8 cellular contexts compared by ENCODE assay signal in the genomic region with DNA sequence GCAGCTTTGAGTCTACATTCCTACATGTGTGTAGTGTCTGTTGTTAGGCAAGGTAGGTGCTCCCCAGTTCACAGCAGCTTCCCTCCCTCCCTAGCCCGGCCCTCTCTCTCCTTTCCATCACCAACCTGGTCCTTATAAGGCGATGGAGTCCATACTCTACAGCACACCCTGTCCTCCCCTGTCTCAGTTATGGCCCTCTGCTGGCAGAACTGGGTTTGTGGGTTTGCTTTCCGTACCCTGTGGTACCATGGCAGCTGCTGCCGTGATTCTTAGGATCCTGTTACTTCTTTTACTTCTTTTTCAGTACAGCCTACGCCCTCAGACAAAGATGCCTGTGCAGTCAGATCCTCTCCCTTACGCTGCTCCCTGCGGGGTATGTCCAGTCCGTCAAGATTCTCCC. TPM values are rescaled to one million over a fixed set of nuclear protein-coding genes. Genes with fewer than 3 reads are reported as not detected.
DNase-seq lines count a peak whose midpoint lies in the region; ATAC-seq and TF ChIP-seq lines count a peak whose summit lies in the region.

No MANE protein-coding gene starts in this region.

- no peak for TF ChIP-seq POLR2A in transverse colon (IDR thresholded peaks at IDR 0.05)

- no peaks in the 10 kb centered on the region for H3K9me3 Mint-ChIP-seq in effector memory CD8-positive, alpha-beta T cell

- TF ChIP-seq EP300 in transverse colon (IDR thresholded peaks at IDR 0.05; ENCODE audit: low read depth) = no peak

- no peak overlapping the region for H3K27ac Mint-ChIP-seq in effector memory CD8-positive, alpha-beta T cell

- no peaks in the 10 kb centered on the region for H3K36me3 ChIP-seq in transverse colon

- ATAC-seq in effector memory CD8-positive, alpha-beta T cell (replicated peaks) = peak; percentile 54

- no peaks in the 10 kb centered on the region for H3K9me3 ChIP-seq in transverse colon

- no peaks in the 10 kb centered on the region for H3K27me3 ChIP-seq in transverse colon

- WGBS in transverse colon (ENCODE audit: low coverage in 1 of 2), 2 donors = 59 to 100% methylated on average over 1 to 8 of the region's 8 CpGs

- H3K4me1 ChIP-seq in transverse colon = no peaks in the 10 kb centered on the region

- H3K27ac ChIP-seq in transverse colon = no peak overlapping the region

- DNase-seq in EH (ENCODE audit: low read depth) (peak; percentile 28), HCEC 1CT (peak; percentile 38), SK-N-DZ (ENCODE audit: low spot score) (peak; percentile 6), transverse colon (no peak), AG20443 (ENCODE audit: low spot score) (no peak), putamen (ENCODE audit: low spot score) (no peak)
- DNase-seq in effector memory CD8-positive, alpha-beta T cell = no peak
- DNase-seq in stimulated activated CD4-positive, alpha-beta T cell treated with anti-CD3 and anti-CD28 coated beads, Interleukin-15, amount 100 ng/mL, for 24 hours = peak; percentile 39

- TF ChIP-seq CTCF in transverse colon (IDR thresholded peaks at IDR 0.05) = no peak

- no peaks in the 10 kb centered on the region for H3K36me3 Mint-ChIP-seq in effector memory CD8-positive, alpha-beta T cell (ENCODE audit: insufficient read depth)

- peaks cover 6 to 13% of the 10 kb centered on the region in 2 donors for H3K4me1 Mint-ChIP-seq in effector memory CD8-positive, alpha-beta T cell (ENCODE audit: low read depth in 2 of 2)

- no peak overlapping the region for H3K4me3 ChIP-seq in transverse colon

- H3K27me3 Mint-ChIP-seq in effector memory CD8-positive, alpha-beta T cell = peaks cover 20 to 32% of the 10 kb centered on the region in 2 donors

- in situ Hi-C loops in transverse colon (cut with MboI; ENCODE audit: low pct_ligation_motif_present in 1 of 4, low pct_unique_long_range_greater_than_20kb in 1 of 4, low sequenced_read_pairs in 3 of 4) = no loop called here

- intact Hi-C loops in transverse colon (cut with DNase I; ENCODE audit: low total_unique reads) = no loop called here

- H3K4me3 Mint-ChIP-seq in effector memory CD8-positive, alpha-beta T cell = no peak overlapping the region

RNA-seq across cellular contexts. Expression of gene AK5, which starts 31.7 kb away (rescaled TPM):
- polyA plus RNA-seq in SK-N-DZ (2014; cell fraction: cytosol; rRNA removed) = 17.6 and 18.4 TPM in 2 replicates
- polyA plus RNA-seq in SK-N-DZ (2014; cell fraction: nucleus; rRNA removed) = 11.7 and 13.7 TPM in 2 replicates
- 1 to 10 TPM in 1 of 4 donors, under 1 TPM in 1, not detected in 2; 0.79 to 4.1 TPM for total RNA-seq in transverse colon

Comparison
In these comparisons a context has a peak if more than half of its experiments do, and no peak if none do; other contexts are left out.
1. DNase-seq: peak in EH (single experiment), HCEC 1CT (single experiment), SK-N-DZ (single experiment) and stimulated activated CD4-positive, alpha-beta T cell treated with anti-CD3 and anti-CD28 coated beads, Interleukin-15, amount 100 ng/mL, for 24 hours (single experiment); none in effector memory CD8-positive, alpha-beta T cell (0 of 3), transverse colon (single experiment), AG20443 (single experiment) and putamen (single experiment).